7 cellular contexts compared by ENCODE assay signal in the genomic region with DNA sequence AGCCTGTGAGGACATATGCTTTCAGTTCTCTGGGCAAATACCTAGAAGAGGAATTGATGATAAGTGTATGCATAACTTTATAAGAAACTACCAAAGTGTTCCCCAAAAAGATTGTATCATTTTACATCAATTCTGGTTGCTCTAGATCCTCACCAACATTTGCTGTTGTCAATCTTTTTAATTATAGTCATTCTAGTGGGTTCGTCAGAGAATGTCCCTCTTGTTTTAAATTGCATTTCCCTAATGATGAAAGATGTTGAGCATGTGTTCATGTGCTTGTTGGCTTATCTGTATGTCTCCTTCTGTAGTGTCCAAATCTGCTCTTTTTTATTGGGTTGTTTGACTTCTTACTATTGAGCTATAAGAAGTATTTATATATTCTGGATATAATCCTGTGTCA.
"Had no signal": no experiment of that assay in that cellular context is flagged by ENCODE, and none has a peak within 500 bp of the region (broad histone marks: within the 10 kb centered on the region; RNA-seq: fewer than 3 reads in every experiment).

No MANE protein-coding gene starts in this region.

- ATAC-seq: GM23338, HCT116, K562 had no signal

- DNase-seq: H7, HFFc6, IMR-90 had no signal

- H2AFZ ChIP-seq: GM23338 had no signal

- H3K36me3 ChIP-seq: HAP-1 had no signal

- H3K9me3 ChIP-seq: HAP-1 had no signal

- H3K4me1 ChIP-seq: HAP-1 had no signal

- H3K4me2 ChIP-seq: GM23338 had no signal

- H3K4me3 ChIP-seq: GM23338, HAP-1, K562 had no signal
